ENCODE assay signal across 23 cellular contexts in the genomic region with DNA sequence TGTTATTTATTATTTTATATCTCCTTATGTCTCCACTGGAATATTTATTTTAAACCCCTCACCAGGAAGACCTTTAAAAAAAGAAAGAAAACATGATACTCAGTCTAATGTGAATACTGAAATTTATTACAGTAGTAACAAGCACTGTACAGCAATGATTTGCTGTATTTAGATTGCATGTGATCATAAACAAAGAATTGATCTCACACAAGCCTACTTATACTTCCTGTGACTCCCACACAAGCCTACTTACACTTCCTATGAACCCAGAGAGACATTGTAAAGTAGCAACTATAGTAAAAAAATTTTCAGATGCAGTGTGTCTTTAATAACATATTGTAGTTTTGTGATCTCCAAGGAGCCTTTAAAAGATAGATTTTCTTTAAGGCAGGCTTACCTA.
DNase-seq lines count a peak whose midpoint lies in the region; ATAC-seq and TF ChIP-seq lines count a peak whose summit lies in the region.
"Had no signal": no experiment of that assay in that cellular context is flagged by ENCODE, and none has a peak within 500 bp of the region (broad histone marks: within the 10 kb centered on the region; RNA-seq: fewer than 3 reads in every experiment).

No MANE protein-coding gene starts in this region.

- no peak overlapping the region for H3K4me3 Mint-ChIP-seq in mesothelial cell of epicardium
- H3K4me3 Mint-ChIP-seq: CD4-positive, alpha-beta memory T cell; T-cell had no signal

- H3K27me3 Mint-ChIP-seq in mesothelial cell of epicardium (ENCODE audit: low read depth), result no peaks in the 10 kb centered on the region
- H3K27me3 Mint-ChIP-seq: CD4-positive, alpha-beta memory T cell; T-cell had no signal

- no peaks in the 10 kb centered on the region for H3K27me3 ChIP-seq in HCT116 (ENCODE audit: insufficient read depth, low read length)
- H3K27me3 ChIP-seq: BLaER1 treated with 17β-estradiol and CSF1 and Interleukin-3, amounts not matched to agents 10 nM and 100 nM had no signal

- POLR2A ChIA-PET in HCT116 (lab: Charles Lee), result no interaction called here

- DNase-seq in ELR (ENCODE audit: low read depth) (peak; percentile 19), HCT116 (ENCODE audit: low read depth, low spot score) (no peak), dermis blood vessel endothelial cell (peak; percentile 56), mesothelial cell of epicardium (ENCODE audit: low spot score in 2 of 2, unreplicated experiment in 2 of 2) (no peak), cerebellum (ENCODE audit: low spot score) (no peak)
- DNase-seq in stimulated activated CD4-positive, alpha-beta T cell treated with anti-CD3 and anti-CD28 coated beads, Interleukin-2, amount 100 ng/mL, for 48 hours, result no peak
- DNase-seq: CD4-positive, alpha-beta memory T cell; DND-41; GOT3; HCEC 1CT; MM.1S; NCI-H1048; NCI-H1436; NCI-H1930; NCI-H226; NCI-H524; OCI-M1; RPMI8226; SHP77; T-cell had no signal

- CTCF ChIA-PET in HCT116 (lab: Charles Lee), result no interaction called here

- H3K4me1 Mint-ChIP-seq in mesothelial cell of epicardium, result peaks cover 9% of the 10 kb centered on the region
- H3K4me1 Mint-ChIP-seq: CD4-positive, alpha-beta memory T cell; T-cell had no signal

- TF ChIP-seq CTCF in HCT116 (IDR thresholded peaks at IDR 0.05 in 2 of 3, conservative IDR thresholded peaks at IDR 0.05 in 1 of 3; ENCODE audit: borderline replicate concordance in 1 of 3, insufficient read depth in 1 of 3, low read depth in 2 of 3, low read length in 2 of 3) (no peak), mesothelial cell of epicardium (IDR thresholded peaks at IDR 0.05; ENCODE audit: unreplicated experiment) (no peak)

- no peak overlapping the region for H3K4me2 ChIP-seq in HCT116 (ENCODE audit: low read length)

- no peaks in the 10 kb centered on the region for H4K20me1 ChIP-seq in HCT116 (ENCODE audit: insufficient read depth)
- H4K20me1 ChIP-seq: BLaER1 treated with 17β-estradiol and CSF1 and Interleukin-3, amounts not matched to agents 10 nM and 100 nM had no signal

- intact Hi-C loops in HCT116 (cut with micrococcal nuclease), result no loop called here

- no peaks in the 10 kb centered on the region for H3K9me2 ChIP-seq in HCT116 (ENCODE audit: insufficient read depth)

- no peaks in the 10 kb centered on the region for H3K9me3 ChIP-seq in HCT116 (ENCODE audit: control insufficient read depth in 1 of 2, insufficient read depth in 1 of 2, low read depth in 1 of 2, low read length in 2 of 2)
- H3K9me3 ChIP-seq: BLaER1 treated with 17β-estradiol and CSF1 and Interleukin-3, amounts not matched to agents 10 nM and 100 nM had no signal

- no peaks in the 10 kb centered on the region for H3K79me2 ChIP-seq in HCT116 (ENCODE audit: insufficient read depth, low read length)

- H3K27ac ChIP-seq in HCT116 (ENCODE audit: low read depth, low read length), result no peak overlapping the region
- H3K27ac ChIP-seq: BLaER1 treated with 17β-estradiol and CSF1 and Interleukin-3, amounts not matched to agents 10 nM and 100 nM had no signal

- no peaks in the 10 kb centered on the region for H3K36me3 Mint-ChIP-seq in mesothelial cell of epicardium
- H3K36me3 Mint-ChIP-seq: CD4-positive, alpha-beta memory T cell; T-cell had no signal

- H3K4me1 ChIP-seq in HCT116 (ENCODE audit: control insufficient read depth in 1 of 2, insufficient read depth in 2 of 2, low read length in 2 of 2), result peaks cover 0 to 4% of the 10 kb centered on the region in 2 experiments; a peak in 1 of 4 replicates

- peak overlapping the region; percentile 18 for H3K27ac Mint-ChIP-seq in mesothelial cell of epicardium
- H3K27ac Mint-ChIP-seq: CD4-positive, alpha-beta memory T cell; T-cell had no signal

- RAD21 ChIA-PET in HCT116 (lab: Charles Lee; ENCODE audit: low non-redundant PET in 1 of 2, low total read pairs in 2 of 2, uncharacterized antibody in 2 of 2, unreplicated experiment in 2 of 2), result no interaction called here

- H3K9me3 Mint-ChIP-seq in mesothelial cell of epicardium, result no peaks in the 10 kb centered on the region

- peak overlapping the region; percentile 93 for H2AFZ ChIP-seq in HCT116 (ENCODE audit: low read depth, low read length, poor library complexity, severe bottlenecking)

- no peak overlapping the region for H3K4me3 ChIP-seq in HCT116 (replicated peaks in 1 of 2; ENCODE audit: low read depth in 1 of 2, low read length in 2 of 2)
- H3K4me3 ChIP-seq: BLaER1 treated with 17β-estradiol and CSF1 and Interleukin-3, amounts not matched to agents 10 nM and 100 nM; K562 had no signal

- no peaks in the 10 kb centered on the region for H3K36me3 ChIP-seq in HCT116 (ENCODE audit: control insufficient read depth in 1 of 2, insufficient read depth in 2 of 2, low read length in 2 of 2)
- H3K36me3 ChIP-seq: BLaER1 treated with 17β-estradiol and CSF1 and Interleukin-3, amounts not matched to agents 10 nM and 100 nM had no signal

- ATAC-seq in HCT116 (no peak), GM21447 (IDR thresholded peaks at IDR 0.05; ENCODE audit: unreplicated experiment) (no peak)
- ATAC-seq: K562, T-cell had no signal

- H3K9ac ChIP-seq in HCT116 (ENCODE audit: low read length), result no peak overlapping the region
- H3K9ac ChIP-seq: BLaER1 treated with 17β-estradiol and CSF1 and Interleukin-3, amounts not matched to agents 10 nM and 100 nM had no signal

- BruUV-seq in HCT116 (replicated peaks; lab: Mats Ljungman, UMichigan), result no TSS peak

- no peak for TF ChIP-seq RAD21 in HCT116 (IDR thresholded peaks at IDR 0.05; ENCODE audit: low read depth)

- TF ChIP-seq POLR2A in HCT116 (IDR thresholded peaks at IDR 0.05; ENCODE audit: borderline replicate concordance, extremely low read depth, insufficient read depth, insufficient read length), result no peak

TF ChIP-seq in HCT116, 20 proteins besides CTCF, POLR2A, EP300 and RAD21:
- no peak for TF ChIP-seq SIN3A (IDR thresholded peaks at IDR 0.05; ENCODE audit: low read depth)
- TF ChIP-seq JUND (IDR thresholded peaks at IDR 0.05), result no peak
- no peak for TF ChIP-seq EGR1 (IDR thresholded peaks at IDR 0.05; ENCODE audit: low read depth)
- TF ChIP-seq ELF1 (IDR thresholded peaks at IDR 0.05; ENCODE audit: borderline replicate concordance, low read depth), result no peak
- no peak for TF ChIP-seq CEBPB (IDR thresholded peaks at IDR 0.05; ENCODE audit: low read depth)
TF ChIP-seq in HCT116: peak in this region for 0.

Comparison
In these comparisons a context has a peak if more than half of its experiments do, and no peak if none do; other contexts are left out.
1. DNase-seq: peak in ELR (single experiment) and dermis blood vessel endothelial cell (single experiment); none in HCT116 (single experiment), mesothelial cell of epicardium (0 of 2), cerebellum (single experiment) and stimulated activated CD4-positive, alpha-beta T cell treated with anti-CD3 and anti-CD28 coated beads, Interleukin-2, amount 100 ng/mL, for 48 hours (0 of 2).